14 cellular contexts compared by ENCODE assay signal in genomic region chr15:39230205-39230916, GRCh38.
DNase-seq lines count a peak whose midpoint lies in the region; ATAC-seq and TF ChIP-seq lines count a peak whose summit lies in the region.
"Had no signal": no experiment of that assay in that cellular context is flagged by ENCODE, and none has a peak within 500 bp of the region (broad histone marks: within the 10 kb centered on the region; RNA-seq: fewer than 3 reads in every experiment).

No MANE protein-coding gene starts in this region.

- H3K27ac ChIP-seq in ACC112 (ENCODE audit: low read depth, low read length) (no peak overlapping the region), upper lobe of left lung (no peak overlapping the region)
- H3K27ac ChIP-seq: coronary artery, lower lobe of right lung had no signal

- H3K9me3 Mint-ChIP-seq in WTC11, result peaks cover 9% of the 10 kb centered on the region
- H3K9me3 Mint-ChIP-seq in activated naive CD8-positive, alpha-beta T cell treated with anti-CD3 and anti-CD28 coated beads, Interleukin-2, amount 50 U/mL, for 24 hours, result peaks cover 6% of the 10 kb centered on the region
- H3K9me3 Mint-ChIP-seq: activated naive CD4-positive, alpha-beta T cell treated with anti-CD3 and anti-CD28 coated beads, Interleukin-2, amount 10 ng/mL, durations not matched to agents 7 days and 5 days had no signal

- H3K4me3 Mint-ChIP-seq in WTC11, result peak overlapping the region; percentile 0; the same call in 1 of the 2 replicates
- H3K4me3 Mint-ChIP-seq in activated naive CD8-positive, alpha-beta T cell treated with anti-CD3 and anti-CD28 coated beads, Interleukin-2, amount 50 U/mL, for 24 hours, result no peak overlapping the region
- H3K4me3 Mint-ChIP-seq: activated CD8-positive, alpha-beta T cell treated with anti-CD3 and anti-CD28 coated beads, Interleukin-2, amount 10 ng/mL, durations not matched to agents 7 days and 5 days; activated naive CD4-positive, alpha-beta T cell treated with anti-CD3 and anti-CD28 coated beads, Interleukin-2, amount 10 ng/mL, durations not matched to agents 7 days and 5 days had no signal

- no peak for TF ChIP-seq POLR2A in upper lobe of left lung (IDR thresholded peaks at IDR 0.05)

- H3K4me1 Mint-ChIP-seq in WTC11, result peaks cover 16% of the 10 kb centered on the region
- H3K4me1 Mint-ChIP-seq in activated naive CD8-positive, alpha-beta T cell treated with anti-CD3 and anti-CD28 coated beads, Interleukin-2, amount 50 U/mL, for 24 hours, result no peaks in the 10 kb centered on the region
- H3K4me1 Mint-ChIP-seq: activated naive CD4-positive, alpha-beta T cell treated with anti-CD3 and anti-CD28 coated beads, Interleukin-2, amount 10 ng/mL, durations not matched to agents 7 days and 5 days had no signal

- H3K9me3 ChIP-seq in upper lobe of left lung, result no peaks in the 10 kb centered on the region
- H3K9me3 ChIP-seq: lower lobe of right lung had no signal

- H3K4me3 ChIP-seq in ACC112 (ENCODE audit: low read depth, low read length) (no peak overlapping the region), upper lobe of left lung (no peak overlapping the region)
- H3K4me3 ChIP-seq: coronary artery, lower lobe of right lung had no signal

- H3K4me1 ChIP-seq in ACC112 (ENCODE audit: control insufficient read depth, insufficient read depth, low read length, unreplicated experiment), result peaks cover 37% of the 10 kb centered on the region
- peaks cover 5 to 7% (median 6%) of the 10 kb centered on the region in 4 donors for H3K4me1 ChIP-seq in upper lobe of left lung

- POLR2A ChIA-PET in WTC11 (lab: Charles Lee), result interaction anchor here (0.7 kb wide), 1 partner anchor 184 kb away, joined by 3 read pairs; no protein-coding TSS in a partner anchor

- peak overlapping the region; percentile 42 for H3K27ac Mint-ChIP-seq in WTC11
- no peak overlapping the region for H3K27ac Mint-ChIP-seq in activated naive CD8-positive, alpha-beta T cell treated with anti-CD3 and anti-CD28 coated beads, Interleukin-2, amount 50 U/mL, for 24 hours
- H3K27ac Mint-ChIP-seq: activated CD8-positive, alpha-beta T cell treated with anti-CD3 and anti-CD28 coated beads, Interleukin-2, amount 10 ng/mL, durations not matched to agents 7 days and 5 days; activated naive CD4-positive, alpha-beta T cell treated with anti-CD3 and anti-CD28 coated beads, Interleukin-2, amount 10 ng/mL, durations not matched to agents 7 days and 5 days had no signal

- H3K27me3 Mint-ChIP-seq in WTC11 (ENCODE audit: low read depth), result no peaks in the 10 kb centered on the region; the same call in 1 of the 2 replicates
- H3K27me3 Mint-ChIP-seq in activated naive CD8-positive, alpha-beta T cell treated with anti-CD3 and anti-CD28 coated beads, Interleukin-2, amount 50 U/mL, for 24 hours, result peaks cover 13% of the 10 kb centered on the region

- H3K36me3 ChIP-seq in ACC112 (ENCODE audit: insufficient read depth, low read length) (no peaks in the 10 kb centered on the region), upper lobe of left lung (no peaks in the 10 kb centered on the region)
- H3K36me3 ChIP-seq: lower lobe of right lung had no signal

- TF ChIP-seq CTCF in WTC11 (IDR thresholded peaks at IDR 0.05), result no peak
- TF ChIP-seq CTCF in upper lobe of left lung (IDR thresholded peaks at IDR 0.05), result no peak

- ATAC-seq in WTC11 (peak; percentile 18; the same call in 1 of the 2 replicates), upper lobe of left lung (ENCODE audit: low FRiP score in 2 of 2) (no peak), HG02938 (IDR thresholded peaks at IDR 0.05; ENCODE audit: unreplicated experiment) (no peak)
- no peak for ATAC-seq in activated naive CD8-positive, alpha-beta T cell treated with anti-CD3 and anti-CD28 coated beads, Interleukin-2, amount 50 U/mL, for 24 hours
- ATAC-seq: activated CD8-positive, alpha-beta T cell treated with anti-CD3 and anti-CD28 coated beads, Interleukin-2, amount 10 ng/mL, durations not matched to agents 7 days and 5 days had no signal

- CTCF ChIA-PET in WTC11 (lab: Charles Lee), result no interaction called here

- H3K27me3 ChIP-seq in ACC112 (ENCODE audit: insufficient read depth, low read length) (no peaks in the 10 kb centered on the region), upper lobe of left lung (no peaks in the 10 kb centered on the region)

- H3K79me2 ChIP-seq in ACC112 (ENCODE audit: control insufficient read depth, insufficient read depth, low read length, unreplicated experiment), result no peaks in the 10 kb centered on the region

- peak overlapping the region; percentile 2 for H2AFZ ChIP-seq in ACC112 (ENCODE audit: low read length, unreplicated experiment)

- H3K36me3 Mint-ChIP-seq in WTC11, result no peaks in the 10 kb centered on the region
- no peaks in the 10 kb centered on the region for H3K36me3 Mint-ChIP-seq in activated naive CD8-positive, alpha-beta T cell treated with anti-CD3 and anti-CD28 coated beads, Interleukin-2, amount 50 U/mL, for 24 hours (ENCODE audit: low read depth)
- H3K36me3 Mint-ChIP-seq: activated naive CD4-positive, alpha-beta T cell treated with anti-CD3 and anti-CD28 coated beads, Interleukin-2, amount 10 ng/mL, durations not matched to agents 7 days and 5 days had no signal

- WGBS in upper lobe of left lung, 2 donors, result 43 to 51% methylated on average over 8 of the region's 8 CpGs

- no peak for TF ChIP-seq EP300 in upper lobe of left lung (IDR thresholded peaks at IDR 0.05)

- DNase-seq in M059J (ENCODE audit: low read depth), result peak; percentile 77
- no peak for DNase-seq in WTC11 (ENCODE audit: low spot score)
- DNase-seq in iris pigment epithelial cell (ENCODE audit: low read depth), result peak; percentile 48
- no peak for DNase-seq in NCI-H748 (lab: John Stamatoyannopoulos, UW; ENCODE audit: unreplicated experiment)
- DNase-seq in upper lobe of left lung, result no peak
- no peak for DNase-seq in activated naive CD8-positive, alpha-beta T cell treated with anti-CD3 and anti-CD28 coated beads, Interleukin-2, amount 50 U/mL, for 24 hours
- DNase-seq: activated CD8-positive, alpha-beta T cell treated with anti-CD3 and anti-CD28 coated beads, Interleukin-2, amount 10 ng/mL, durations not matched to agents 7 days and 5 days; activated naive CD4-positive, alpha-beta T cell treated with anti-CD3 and anti-CD28 coated beads, Interleukin-2, amount 10 ng/mL, durations not matched to agents 7 days and 5 days; head of caudate nucleus; lower lobe of right lung; NCI-H748 treated with DMSO at 0.1 percent for 48 hours had no signal

TF ChIP-seq in WTC11, 78 proteins besides CTCF, POLR2A, EP300 and RAD21 (continues in another document):
- no peak for TF ChIP-seq ELF4 (CRISPR knock-in tag; IDR thresholded peaks at IDR 0.05; ENCODE audit: low read depth)
- no peak for TF ChIP-seq HMGA2 (CRISPR knock-in tag; IDR thresholded peaks at IDR 0.05)
- TF ChIP-seq TCF7 (CRISPR knock-in tag; IDR thresholded peaks at IDR 0.05; ENCODE audit: low read depth), result no peak
- no peak for TF ChIP-seq IRF2 (CRISPR knock-in tag; IDR thresholded peaks at IDR 0.05; ENCODE audit: borderline replicate concordance, low read depth)
- TF ChIP-seq ERG (CRISPR knock-in tag; IDR thresholded peaks at IDR 0.05), result no peak
- TF ChIP-seq, protein P1, sequence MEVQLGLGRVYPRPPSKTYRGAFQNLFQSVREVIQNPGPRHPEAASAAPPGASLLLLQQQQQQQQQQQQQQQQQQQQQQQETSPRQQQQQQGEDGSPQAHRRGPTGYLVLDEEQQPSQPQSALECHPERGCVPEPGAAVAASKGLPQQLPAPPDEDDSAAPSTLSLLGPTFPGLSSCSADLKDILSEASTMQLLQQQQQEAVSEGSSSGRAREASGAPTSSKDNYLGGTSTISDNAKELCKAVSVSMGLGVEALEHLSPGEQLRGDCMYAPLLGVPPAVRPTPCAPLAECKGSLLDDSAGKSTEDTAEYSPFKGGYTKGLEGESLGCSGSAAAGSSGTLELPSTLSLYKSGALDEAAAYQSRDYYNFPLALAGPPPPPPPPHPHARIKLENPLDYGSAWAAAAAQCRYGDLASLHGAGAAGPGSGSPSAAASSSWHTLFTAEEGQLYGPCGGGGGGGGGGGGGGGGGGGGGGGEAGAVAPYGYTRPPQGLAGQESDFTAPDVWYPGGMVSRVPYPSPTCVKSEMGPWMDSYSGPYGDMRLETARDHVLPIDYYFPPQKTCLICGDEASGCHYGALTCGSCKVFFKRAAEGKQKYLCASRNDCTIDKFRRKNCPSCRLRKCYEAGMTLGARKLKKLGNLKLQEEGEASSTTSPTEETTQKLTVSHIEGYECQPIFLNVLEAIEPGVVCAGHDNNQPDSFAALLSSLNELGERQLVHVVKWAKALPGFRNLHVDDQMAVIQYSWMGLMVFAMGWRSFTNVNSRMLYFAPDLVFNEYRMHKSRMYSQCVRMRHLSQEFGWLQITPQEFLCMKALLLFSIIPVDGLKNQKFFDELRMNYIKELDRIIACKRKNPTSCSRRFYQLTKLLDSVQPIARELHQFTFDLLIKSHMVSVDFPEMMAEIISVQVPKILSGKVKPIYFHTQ (CRISPR knock-in tag; IDR thresholded peaks at IDR 0.05), result no peak
- TF ChIP-seq, protein P2, sequence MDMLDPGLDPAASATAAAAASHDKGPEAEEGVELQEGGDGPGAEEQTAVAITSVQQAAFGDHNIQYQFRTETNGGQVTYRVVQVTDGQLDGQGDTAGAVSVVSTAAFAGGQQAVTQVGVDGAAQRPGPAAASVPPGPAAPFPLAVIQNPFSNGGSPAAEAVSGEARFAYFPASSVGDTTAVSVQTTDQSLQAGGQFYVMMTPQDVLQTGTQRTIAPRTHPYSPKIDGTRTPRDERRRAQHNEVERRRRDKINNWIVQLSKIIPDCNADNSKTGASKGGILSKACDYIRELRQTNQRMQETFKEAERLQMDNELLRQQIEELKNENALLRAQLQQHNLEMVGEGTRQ (CRISPR knock-in tag; IDR thresholded peaks at IDR 0.05), result no peak
- TF ChIP-seq TEAD1 (CRISPR knock-in tag; IDR thresholded peaks at IDR 0.05), result no peak
- no peak for TF ChIP-seq ZNF138 (CRISPR knock-in tag; conservative IDR thresholded peaks at IDR 0.05)
- no peak for TF ChIP-seq NFE2L1 (CRISPR knock-in tag; IDR thresholded peaks at IDR 0.05)
- TF ChIP-seq ZNF423 (CRISPR knock-in tag; IDR thresholded peaks at IDR 0.05), result no peak

Comparison
In these comparisons a context has a peak if more than half of its experiments do, and no peak if none do; other contexts are left out.
1. DNase-seq: peak in M059J (single experiment) and iris pigment epithelial cell (single experiment); none in WTC11 (single experiment), NCI-H748 (single experiment), upper lobe of left lung (0 of 2) and activated naive CD8-positive, alpha-beta T cell treated with anti-CD3 and anti-CD28 coated beads, Interleukin-2, amount 50 U/mL, for 24 hours (single experiment).